Comparison of ENCODE assay signal across 28 cellular contexts in genomic region chr12:130538343-130539095, GRCh38.
"Had no signal": no experiment of that assay in that cellular context is flagged by ENCODE, and none has a peak within 500 bp of the region (broad histone marks: within the 10 kb centered on the region; RNA-seq: fewer than 3 reads in every experiment).

No MANE protein-coding gene starts in this region.

- H3K9me3 ChIP-seq: lower lobe of right lung, neutrophil, pancreas, right atrium auricular region, right lobe of liver, testis, thyroid gland, transverse colon, upper lobe of right lung had no signal

- H3K27me3 Mint-ChIP-seq: stimulated activated memory B cell treated with anti-CD40 and anti-IgM and Interleukin-4, amounts not matched to agents 10 μg/mL and 1 μg/mL and 100 μg/mL, for 72 hours; stimulated activated naive CD8-positive, alpha-beta T cell treated with anti-CD3 and anti-CD28 coated beads, Interleukin-15, amount 100 ng/mL, for 72 hours had no signal

- DNase-seq: hippocampal formation; kidney glomerular epithelial cell; left colon; left lung; lower lobe of right lung; mammary epithelial cell; mesenchymal stem cell; naive thymus-derived CD8-positive, alpha-beta T cell; pancreas; psoas muscle; right lobe of liver; stimulated activated CD4-positive, alpha-beta T cell treated with anti-CD3 and anti-CD28 coated beads, Interleukin-1b, Interleukin-23, amount 100 ng/mL, for 48 hours; stimulated activated CD4-positive, alpha-beta T cell treated with anti-CD3 and anti-CD28 coated beads, Interleukin-2, amount 100 ng/mL, for 48 hours; stimulated activated CD4-positive, alpha-beta T cell treated with anti-CD3 and anti-CD28 coated beads, Interleukin-4, amount 100 ng/mL, for 4 hours; stimulated activated CD8-positive, alpha-beta memory T cell treated with anti-CD3 and anti-CD28 coated beads, Interleukin-4, amount 100 ng/mL, for 48 hours; stimulated activated naive CD4-positive, alpha-beta T cell treated with Interleukin-2 at 50 U/mL for 16 hours; stimulated activated naive CD8-positive, alpha-beta T cell treated with anti-CD3 and anti-CD28 coated beads, Interleukin-15, amount 100 ng/mL, for 72 hours; substantia nigra; testis; thyroid gland; transverse colon; upper lobe of right lung had no signal

- H3K4me2 ChIP-seq: smooth muscle cell had no signal

- H3K36me3 ChIP-seq: left lung, lower lobe of right lung, neutrophil, pancreas, right atrium auricular region, right lobe of liver, thyroid gland, transverse colon, upper lobe of right lung had no signal

- H3K4me1 Mint-ChIP-seq: naive thymus-derived CD8-positive, alpha-beta T cell; nephron; neural crest cell; stimulated activated memory B cell treated with anti-CD40 and anti-IgM and Interleukin-4, amounts not matched to agents 10 μg/mL and 1 μg/mL and 100 μg/mL, for 72 hours; stimulated activated naive CD8-positive, alpha-beta T cell treated with anti-CD3 and anti-CD28 coated beads, Interleukin-15, amount 100 ng/mL, for 72 hours had no signal

- H3K27me3 ChIP-seq: left lung, neutrophil, pancreas, right atrium auricular region, right lobe of liver, testis, thyroid gland, transverse colon, upper lobe of right lung had no signal

- H3K36me3 Mint-ChIP-seq: stimulated activated memory B cell treated with anti-CD40 and anti-IgM and Interleukin-4, amounts not matched to agents 10 μg/mL and 1 μg/mL and 100 μg/mL, for 72 hours had no signal

- H3K4me3 ChIP-seq: left lung, lower lobe of right lung, pancreas, psoas muscle, right atrium auricular region, right lobe of liver, smooth muscle cell, testis, thyroid gland, transverse colon, upper lobe of right lung had no signal

- H3K27ac ChIP-seq: left lung, lower lobe of right lung, neutrophil, pancreas, psoas muscle, right atrium auricular region, right lobe of liver, testis, thyroid gland, transverse colon, upper lobe of right lung had no signal

- ATAC-seq: left colon; left lung; lower lobe of right lung; naive thymus-derived CD8-positive, alpha-beta T cell; psoas muscle; right lobe of liver; stimulated activated memory B cell treated with anti-CD40 and anti-IgM and Interleukin-4, amounts not matched to agents 10 μg/mL and 1 μg/mL and 100 μg/mL, for 72 hours; stimulated activated naive CD8-positive, alpha-beta T cell treated with anti-CD3 and anti-CD28 coated beads, Interleukin-15, amount 100 ng/mL, for 72 hours; upper lobe of right lung had no signal

- H3K4me1 ChIP-seq: left lung, lower lobe of right lung, pancreas, psoas muscle, right atrium auricular region, right lobe of liver, testis, thyroid gland, transverse colon, upper lobe of right lung had no signal

- H3K4me3 Mint-ChIP-seq: naive thymus-derived CD8-positive, alpha-beta T cell; nephron; neural crest cell; stimulated activated memory B cell treated with anti-CD40 and anti-IgM and Interleukin-4, amounts not matched to agents 10 μg/mL and 1 μg/mL and 100 μg/mL, for 72 hours; stimulated activated naive CD8-positive, alpha-beta T cell treated with anti-CD3 and anti-CD28 coated beads, Interleukin-15, amount 100 ng/mL, for 72 hours had no signal

- H3K27ac Mint-ChIP-seq: naive thymus-derived CD8-positive, alpha-beta T cell; nephron; stimulated activated memory B cell treated with anti-CD40 and anti-IgM and Interleukin-4, amounts not matched to agents 10 μg/mL and 1 μg/mL and 100 μg/mL, for 72 hours; stimulated activated naive CD8-positive, alpha-beta T cell treated with anti-CD3 and anti-CD28 coated beads, Interleukin-15, amount 100 ng/mL, for 72 hours had no signal
